30 cellular contexts compared by ENCODE assay signal in genomic region chrX:39611468-39611867, GRCh38.
"Had no signal": no experiment of that assay in that cellular context is flagged by ENCODE, and none has a peak within 500 bp of the region (broad histone marks: within the 10 kb centered on the region; RNA-seq: fewer than 3 reads in every experiment).

No MANE protein-coding gene starts in this region.

- H2AFZ ChIP-seq: parathyroid adenoma had no signal

- H3K9ac ChIP-seq: parathyroid adenoma had no signal

- H3K9me3 Mint-ChIP-seq: stimulated activated effector memory CD8-positive, alpha-beta T cell treated with anti-CD3 and anti-CD28 coated beads, Interleukin-12 subunit alpha, Interleukin-12 subunit beta, amount 100 ng/mL, for 72 hours had no signal

- H3K4me3 Mint-ChIP-seq: immature natural killer cell; nephron; neural crest cell; stimulated activated effector memory CD8-positive, alpha-beta T cell treated with anti-CD3 and anti-CD28 coated beads, Interleukin-12 subunit alpha, Interleukin-12 subunit beta, amount 100 ng/mL, for 72 hours had no signal

- FAIRE-seq: islet of Langerhans, kidney, urothelium cell line had no signal

- H3K27me3 ChIP-seq: suprapubic skin, tibial artery, upper lobe of right lung had no signal

- ATAC-seq: heart left ventricle; lower lobe of right lung; sciatic nerve; stimulated activated effector memory CD8-positive, alpha-beta T cell treated with anti-CD3 and anti-CD28 coated beads, Interleukin-12 subunit alpha, Interleukin-12 subunit beta, amount 100 ng/mL, for 72 hours had no signal

- H3K36me3 ChIP-seq: heart left ventricle, left lung, lower lobe of right lung, neutrophil, right atrium auricular region, spleen, suprapubic skin, thoracic aorta, tibial artery, upper lobe of right lung had no signal

- H3K4me3 ChIP-seq: heart left ventricle, left lung, lower lobe of right lung, right atrium auricular region, skin epidermis, spleen, suprapubic skin, thoracic aorta, tibial artery, upper lobe of right lung had no signal

- H3K4me1 ChIP-seq: lower lobe of right lung, parathyroid adenoma, upper lobe of right lung had no signal

- H3K9me3 ChIP-seq: left lung, lower lobe of right lung, neutrophil, suprapubic skin, thoracic aorta, upper lobe of right lung had no signal

- H3K36me3 Mint-ChIP-seq: immature natural killer cell, naive B cell had no signal

- H3K27ac ChIP-seq: heart left ventricle, left lung, lower lobe of right lung, neutrophil, parathyroid adenoma, right atrium auricular region, skin epidermis, spleen, suprapubic skin, thoracic aorta, tibial artery, upper lobe of right lung had no signal

- H3K27ac Mint-ChIP-seq: immature natural killer cell; stimulated activated effector memory CD8-positive, alpha-beta T cell treated with anti-CD3 and anti-CD28 coated beads, Interleukin-12 subunit alpha, Interleukin-12 subunit beta, amount 100 ng/mL, for 72 hours; stimulated activated naive CD8-positive, alpha-beta T cell treated with anti-CD3 and anti-CD28 coated beads, Interleukin-15, Interleukin-2, amounts not matched to agents 100 ng/mL and 50 ng/mL, for 24 hours had no signal

- H3K79me2 ChIP-seq: parathyroid adenoma had no signal

- DNase-seq: heart left ventricle; hypothalamus; immature natural killer cell; kidney; left colon; left lung; lower lobe of right lung; mammary epithelial cell; mesenchymal stem cell; naive B cell; occipital lobe; spleen; stimulated activated CD4-positive, alpha-beta T cell treated with anti-CD3 and anti-CD28 coated beads, Interleukin-4, amount 100 ng/mL, for 24 hours; stimulated activated naive CD4-positive, alpha-beta T cell; tibial artery; trophoblast cell; upper lobe of right lung had no signal
